23 cellular contexts compared by ENCODE assay signal in the genomic region with DNA sequence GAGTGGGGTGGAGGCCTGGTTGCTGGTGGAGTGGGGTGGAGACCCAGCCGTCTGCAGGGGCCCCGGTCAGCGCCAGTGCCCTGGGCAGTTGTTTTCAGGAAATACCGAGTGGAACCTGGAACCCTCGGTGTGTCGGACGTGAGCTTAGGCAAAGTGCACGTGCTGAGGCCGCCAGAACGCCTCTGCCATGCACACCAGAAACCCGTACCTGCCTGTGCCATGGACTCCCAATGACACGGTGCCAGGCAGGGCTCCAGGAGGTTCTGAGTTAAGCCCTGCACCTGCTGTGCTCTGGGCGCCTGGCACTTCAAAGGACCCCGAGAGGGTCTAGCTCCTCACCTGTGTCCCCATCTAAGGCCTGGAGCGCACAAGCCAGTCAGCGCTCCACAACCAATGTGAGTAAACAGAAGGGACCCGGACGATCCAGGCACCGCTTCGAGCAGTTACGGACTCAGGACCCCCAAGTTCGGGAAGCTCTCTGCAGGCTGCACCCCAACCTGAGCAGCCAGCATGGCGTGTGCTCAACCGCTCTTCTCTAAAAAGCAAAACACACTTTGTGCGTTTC. TPM values are rescaled to one million over a fixed set of nuclear protein-coding genes. Genes with fewer than 3 reads are reported as not detected.
A peak's percentile ranks its signal among the peaks of the same experiment; 100 is the strongest.
DNase-seq lines count a peak whose midpoint lies in the region; TF ChIP-seq lines count a peak whose summit lies in the region.
"Had no signal": no experiment of that assay in that cellular context is flagged by ENCODE, and none has a peak within 500 bp of the region (broad histone marks: within the 10 kb centered on the region; RNA-seq: fewer than 3 reads in every experiment).

No MANE protein-coding gene starts in this region.

- dilution Hi-C loops in mammary epithelial cell (cut with HindIII; ENCODE audit: low sequenced_read_pairs) = no loop called here

- H3K27ac Mint-ChIP-seq in osteocyte (ENCODE audit: unreplicated experiment) (no peak overlapping the region), type B pancreatic cell (no peak overlapping the region)
- H3K27ac Mint-ChIP-seq: activated CD4-positive, alpha-beta T cell treated with anti-CD3 and anti-CD28 coated beads, Interleukin-2, amount 10 ng/mL, durations not matched to agents 7 days and 5 days; activated naive CD4-positive, alpha-beta T cell treated with anti-CD3 and anti-CD28 coated beads for 36 hours; immature natural killer cell; T-helper 1 cell treated with Interleukin-12 subunit alpha and Interleukin-12 subunit beta and Interleukin-4 antibody, amounts not matched to agents 30 μg/mL and 1 μg/mL, for 36 hours had no signal

- H3K4me3 Mint-ChIP-seq in osteocyte (ENCODE audit: unreplicated experiment) (no peak overlapping the region), type B pancreatic cell (no peak overlapping the region)
- H3K4me3 Mint-ChIP-seq: activated CD4-positive, alpha-beta T cell treated with anti-CD3 and anti-CD28 coated beads, Interleukin-2, amount 10 ng/mL, durations not matched to agents 7 days and 5 days; activated naive CD4-positive, alpha-beta T cell treated with anti-CD3 and anti-CD28 coated beads for 36 hours; immature natural killer cell; T-helper 1 cell treated with Interleukin-12 subunit alpha and Interleukin-12 subunit beta and Interleukin-4 antibody, amounts not matched to agents 30 μg/mL and 1 μg/mL, for 36 hours had no signal

- CTCF ChIA-PET in mammary epithelial cell (lab: Charles Lee; ENCODE audit: low non-redundant PET) = no interaction called here

- H3K27me3 Mint-ChIP-seq in osteocyte (ENCODE audit: unreplicated experiment) = no peaks in the 10 kb centered on the region
- H3K27me3 Mint-ChIP-seq in type B pancreatic cell = no peaks in the 10 kb centered on the region
- H3K27me3 Mint-ChIP-seq: activated CD4-positive, alpha-beta T cell treated with anti-CD3 and anti-CD28 coated beads, Interleukin-2, amount 10 ng/mL, durations not matched to agents 7 days and 5 days had no signal

- no peaks in the 10 kb centered on the region for H3K9me3 ChIP-seq in breast epithelium
- H3K9me3 ChIP-seq in mammary epithelial cell (replicated peaks; ENCODE audit: insufficient read depth, low read length) = no peaks in the 10 kb centered on the region
- H3K9me3 ChIP-seq in duodenal mucosa (ENCODE audit: control insufficient read depth in 1 of 2, low read length in 2 of 2) = no peaks in the 10 kb centered on the region
- H3K9me3 ChIP-seq: neutrophil, right atrium auricular region, SJCRH30 had no signal

- peak; percentile 15 to 38 for DNase-seq in breast epithelium (ENCODE audit: low spot score in 2 of 2)
- DNase-seq in mammary epithelial cell = no peak
- DNase-seq in osteocyte (ENCODE audit: extremely low spot score, unreplicated experiment) = peak; percentile 80
- peak; percentile 42 for DNase-seq in type B pancreatic cell (ENCODE audit: extremely low spot score, unreplicated experiment)
- no peak for DNase-seq in NCI-H2107 treated with DMSO at 0.1 percent for 48 hours (lab: John Stamatoyannopoulos, UW; ENCODE audit: unreplicated experiment)
- DNase-seq in nucleus accumbens (lab: John Stamatoyannopoulos, UW) = no peak
- no peak for DNase-seq in NCI-H1105 treated with DMSO at 0.1 percent for 48 hours (lab: John Stamatoyannopoulos, UW)
- DNase-seq: activated CD4-positive, alpha-beta T cell treated with anti-CD3 and anti-CD28 coated beads, Interleukin-2, amount 10 ng/mL, durations not matched to agents 7 days and 5 days; activated naive CD4-positive, alpha-beta T cell treated with anti-CD3 and anti-CD28 coated beads for 36 hours; amniotic stem cell; Calu3; foreskin keratinocyte; immature natural killer cell; NCI-H1048; NCI-H2029; SJCRH30 had no signal

- H3K9ac ChIP-seq in mammary epithelial cell (ENCODE audit: insufficient read depth, low read length) (no peak overlapping the region), duodenal mucosa (ENCODE audit: low read depth in 1 of 2, low read length in 2 of 2) (peak overlapping the region; percentile 15 to 60)

- no peak overlapping the region for H3K27ac ChIP-seq in breast epithelium
- no peak overlapping the region for H3K27ac ChIP-seq in mammary epithelial cell (ENCODE audit: insufficient read depth, low read depth, low read length)
- H3K27ac ChIP-seq in duodenal mucosa (ENCODE audit: low read depth, low read length) = no peak overlapping the region
- H3K27ac ChIP-seq: cardiac muscle cell, foreskin keratinocyte, right atrium auricular region, SJCRH30 had no signal

- H3K36me3 ChIP-seq in breast epithelium (peaks cover 4% of the 10 kb centered on the region), mammary epithelial cell (ENCODE audit: insufficient read depth, low read length) (no peaks in the 10 kb centered on the region), duodenal mucosa (ENCODE audit: control insufficient read depth in 1 of 2, insufficient read depth in 2 of 2, low read length in 2 of 2) (peaks cover 15 to 42% of the 10 kb centered on the region in 2 donors)

- peaks cover 0 to 16% of the 10 kb centered on the region in 2 donors for H3K4me1 ChIP-seq in breast epithelium
- peaks cover 23% of the 10 kb centered on the region for H3K4me1 ChIP-seq in mammary epithelial cell (ENCODE audit: insufficient read depth, low read length)
- peaks cover 33 to 35% of the 10 kb centered on the region in 2 donors for H3K4me1 ChIP-seq in duodenal mucosa (ENCODE audit: control insufficient read depth in 1 of 2, insufficient read depth in 2 of 2, low read length in 2 of 2)
- H3K4me1 ChIP-seq: foreskin keratinocyte, SJCRH30 had no signal

- intact Hi-C loops in breast epithelium (cut with DNase I; ENCODE audit: low total_unique reads) = no loop called here
- intact Hi-C loops in mammary epithelial cell (cut with micrococcal nuclease) = loop anchor here (10.0 kb wide), 1 partner anchor 148 kb away; no protein-coding TSS in a partner anchor

- no peak for TF ChIP-seq POLR2A in breast epithelium (IDR thresholded peaks at IDR 0.05)

- 98% methylated on average over 18 of the region's 25 CpGs for WGBS in mammary epithelial cell (ENCODE audit: low coverage, missing lambda C conversion rate)

- H3K9me3 Mint-ChIP-seq in osteocyte (ENCODE audit: unreplicated experiment) = no peaks in the 10 kb centered on the region
- no peaks in the 10 kb centered on the region for H3K9me3 Mint-ChIP-seq in type B pancreatic cell
- H3K9me3 Mint-ChIP-seq: activated CD4-positive, alpha-beta T cell treated with anti-CD3 and anti-CD28 coated beads, Interleukin-2, amount 10 ng/mL, durations not matched to agents 7 days and 5 days; activated naive CD4-positive, alpha-beta T cell treated with anti-CD3 and anti-CD28 coated beads for 36 hours; immature natural killer cell; T-helper 1 cell treated with Interleukin-12 subunit alpha and Interleukin-12 subunit beta and Interleukin-4 antibody, amounts not matched to agents 30 μg/mL and 1 μg/mL, for 36 hours had no signal

- TF ChIP-seq CTCF in breast epithelium (IDR thresholded peaks at IDR 0.05) (no peak), mammary epithelial cell (conservative IDR thresholded peaks at IDR 0.05 in 1 of 2, IDR thresholded peaks at IDR 0.05 in 1 of 2; ENCODE audit: extremely low read depth in 1 of 2, insufficient read depth in 1 of 2, low read depth in 1 of 2, low read length in 2 of 2) (no peak), osteocyte (IDR thresholded peaks at IDR 0.05) (no peak), type B pancreatic cell (conservative IDR thresholded peaks at IDR 0.05) (no peak)

- H3K4me2 ChIP-seq in mammary epithelial cell (ENCODE audit: insufficient read depth, low read depth, low read length) = no peak overlapping the region
- H3K4me2 ChIP-seq: hepatocyte had no signal

- H3K79me2 ChIP-seq in mammary epithelial cell (ENCODE audit: insufficient read depth, low read length) = peaks cover 88% of the 10 kb centered on the region

- H3K4me3 ChIP-seq in breast epithelium (no peak overlapping the region), mammary epithelial cell (replicated peaks in 1 of 3; ENCODE audit: insufficient read depth in 1 of 3, low read depth in 2 of 3, low read length in 3 of 3) (no peak overlapping the region), duodenal mucosa (ENCODE audit: low read depth in 1 of 2, low read length in 2 of 2) (no peak overlapping the region)
- H3K4me3 ChIP-seq: cardiac muscle cell, hepatocyte, lung, right atrium auricular region, SJCRH30 had no signal

- in situ Hi-C loops in mammary epithelial cell (cut with MboI; ENCODE audit: low sequenced_read_pairs in 2 of 2) = no loop called here

- H3K36me3 Mint-ChIP-seq in osteocyte (ENCODE audit: unreplicated experiment) (peaks cover 5% of the 10 kb centered on the region), type B pancreatic cell (no peaks in the 10 kb centered on the region)

- BruUV-seq in mammary epithelial cell (replicated peaks; lab: Mats Ljungman, UMichigan) = no TSS peak

- H3K4me1 Mint-ChIP-seq in osteocyte (ENCODE audit: unreplicated experiment) (peaks cover 14% of the 10 kb centered on the region), type B pancreatic cell (ENCODE audit: unreplicated experiment) (peaks cover 22% of the 10 kb centered on the region)
- H3K4me1 Mint-ChIP-seq: activated CD4-positive, alpha-beta T cell treated with anti-CD3 and anti-CD28 coated beads, Interleukin-2, amount 10 ng/mL, durations not matched to agents 7 days and 5 days had no signal

- H3K27me3 ChIP-seq in breast epithelium (no peaks in the 10 kb centered on the region), mammary epithelial cell (ENCODE audit: insufficient read depth, low read length) (no peaks in the 10 kb centered on the region), duodenal mucosa (ENCODE audit: control insufficient read depth in 1 of 2, insufficient read depth in 2 of 2, low read length in 2 of 2) (no peaks in the 10 kb centered on the region)
- H3K27me3 ChIP-seq: cardiac muscle cell, foreskin keratinocyte, hepatocyte, neutrophil, right atrium auricular region, SJCRH30 had no signal

- H2AFZ ChIP-seq in mammary epithelial cell (ENCODE audit: low read depth, low read length) = no peak overlapping the region
- H2AFZ ChIP-seq: hepatocyte had no signal

- peaks cover 7% of the 10 kb centered on the region for H4K20me1 ChIP-seq in mammary epithelial cell (ENCODE audit: insufficient read depth, low read length)

RNA-seq across cellular contexts. Expression of a gene that starts 12.3 kb away (rescaled TPM):
- total RNA-seq in breast epithelium (10 to 100 TPM; 32.8 to 47.2 (median 41.0) TPM), mammary epithelial cell (10 to 100 TPM; 49.3 to 78.4 TPM), osteocyte (63.2 and 71.6 TPM in 2 replicates), type B pancreatic cell (ENCODE audit: low replicate concordance) (49.2 and 65.1 TPM in 2 replicates)
- 74.8 TPM for polyA plus RNA-seq in mammary epithelial cell
- polyA minus RNA-seq in mammary epithelial cell = 36.3 TPM

Comparison
In these comparisons a context has a peak if more than half of its experiments do, and no peak if none do; other contexts are left out.
1. DNase-seq: peak in breast epithelium (2 of 2), osteocyte (single experiment) and type B pancreatic cell (single experiment); none in mammary epithelial cell (single experiment), NCI-H2107 treated with DMSO at 0.1 percent for 48 hours (single experiment), nucleus accumbens (0 of 56) and NCI-H1105 treated with DMSO at 0.1 percent for 48 hours (single experiment).